Comparison of ENCODE assay signal across 17 cellular contexts in the genomic region with DNA sequence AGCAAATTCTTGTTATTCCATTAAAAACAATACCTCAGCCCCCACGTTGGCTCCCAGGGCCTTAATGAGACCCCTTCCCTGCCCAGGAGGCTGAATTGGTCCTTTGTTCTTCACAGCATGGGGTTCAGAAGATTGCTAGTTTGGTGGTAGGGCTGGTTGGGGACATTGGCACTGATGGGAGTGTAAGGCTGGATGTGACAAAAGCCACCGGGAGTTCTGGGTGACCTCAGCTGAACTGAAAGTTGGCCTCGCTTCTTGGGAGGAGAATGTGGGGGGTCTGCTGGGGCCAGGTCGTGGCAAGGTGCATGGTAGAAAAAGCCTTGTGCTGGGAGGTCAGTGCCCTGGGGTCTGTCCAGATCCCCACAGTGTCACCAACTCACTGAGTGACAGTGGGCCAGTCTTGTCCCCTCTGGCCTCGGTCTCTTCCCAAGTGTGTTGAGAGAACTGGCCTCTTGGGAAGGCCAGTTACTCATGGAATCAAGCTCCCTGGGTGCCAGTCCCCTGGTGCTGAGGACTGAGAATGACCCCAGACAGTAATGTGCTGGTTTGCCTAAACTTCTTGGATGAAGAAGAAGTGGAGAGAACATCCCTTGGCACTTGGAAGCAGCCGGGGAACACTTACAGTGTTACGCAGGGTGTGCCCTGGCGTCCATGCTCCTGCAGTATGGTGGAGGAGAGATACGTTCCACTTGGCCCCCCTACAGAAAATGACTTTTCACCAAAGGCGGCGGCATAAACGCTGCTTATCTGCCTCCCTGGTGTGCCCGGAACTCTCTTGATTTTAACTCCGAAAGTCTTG.
DNase-seq lines count a peak whose midpoint lies in the region; ATAC-seq and TF ChIP-seq lines count a peak whose summit lies in the region.
"Had no signal": no experiment of that assay in that cellular context is flagged by ENCODE, and none has a peak within 500 bp of the region (broad histone marks: within the 10 kb centered on the region; RNA-seq: fewer than 3 reads in every experiment).

No MANE protein-coding gene starts in this region.

- H3K4me3 ChIP-seq in mesendoderm (ENCODE audit: low read length) (no peak overlapping the region), spleen (no peak overlapping the region)
- H3K4me3 ChIP-seq: A549, GM23338, Peyer's patch had no signal

- intact Hi-C loops in spleen (cut with DNase I; ENCODE audit: low total_unique reads): no loop called here

- no peak overlapping the region for H3K18ac ChIP-seq in mesendoderm (ENCODE audit: low read length)

- no peaks in the 10 kb centered on the region for H3K27me3 Mint-ChIP-seq in activated CD8-positive, alpha-beta memory T cell treated with anti-CD3 and anti-CD28 coated beads, Interleukin-2, amount 10 ng/mL, durations not matched to agents 7 days and 5 days

- no peak overlapping the region for H2BK120ac ChIP-seq in mesendoderm (ENCODE audit: low read depth, low read length)

- H4K8ac ChIP-seq in mesendoderm (ENCODE audit: low read depth, low read length): no peak overlapping the region

- peak; percentile 14 for DNase-seq in activated CD8-positive, alpha-beta memory T cell treated with anti-CD3 and anti-CD28 coated beads, Interleukin-2, amount 10 ng/mL, durations not matched to agents 7 days and 5 days
- DNase-seq in activated CD8-positive, alpha-beta memory T cell treated with anti-CD3 and anti-CD28 coated beads for 24 hours: no peak
- peak; percentile 38 for DNase-seq in NCI-H146 treated with DMSO at 0.1 percent for 48 hours (lab: John Stamatoyannopoulos, UW; ENCODE audit: unreplicated experiment)
- DNase-seq in mesendoderm: peak; percentile 26
- peak; percentile 53 for DNase-seq in spleen
- DNase-seq in NCI-H2029 (lab: John Stamatoyannopoulos, UW): no peak
- DNase-seq in stimulated activated CD4-positive, alpha-beta T cell treated with anti-CD3 and anti-CD28 coated beads, Interleukin-1b, Interleukin-23, amount 100 ng/mL, for 48 hours: no peak
- DNase-seq: Caco-2, HFFc6, NCI-H187, NCI-H446, SIG-M5 had no signal

- CTCF ChIA-PET in activated CD8-positive, alpha-beta memory T cell treated with anti-CD3 and anti-CD28 coated beads, Interleukin-2, amount 10 ng/mL, durations not matched to agents 7 days and 5 days (lab: Charles Lee): no interaction called here

- no peaks in the 10 kb centered on the region for H3K36me3 Mint-ChIP-seq in activated CD8-positive, alpha-beta memory T cell treated with anti-CD3 and anti-CD28 coated beads, Interleukin-2, amount 10 ng/mL, durations not matched to agents 7 days and 5 days
- H3K36me3 Mint-ChIP-seq: CD14-positive monocyte had no signal

- H3K4me1 Mint-ChIP-seq in activated CD8-positive, alpha-beta memory T cell treated with anti-CD3 and anti-CD28 coated beads, Interleukin-2, amount 10 ng/mL, durations not matched to agents 7 days and 5 days: no peaks in the 10 kb centered on the region
- H3K4me1 Mint-ChIP-seq: CD14-positive monocyte had no signal

- no peak overlapping the region for H3K4ac ChIP-seq in mesendoderm (ENCODE audit: low read depth, low read length)

- no peak overlapping the region for H3K27ac ChIP-seq in mesendoderm (ENCODE audit: low read depth, low read length)
- H3K27ac ChIP-seq in spleen: no peak overlapping the region
- H3K27ac ChIP-seq: A549, Peyer's patch had no signal

- no peak overlapping the region for H3K23ac ChIP-seq in mesendoderm (ENCODE audit: low read length)

- no CpG with 5 or more reads among the region's 14 CpGs for WGBS in mesendoderm (ENCODE audit: extremely low coverage, insufficient coverage, low lambda C conversion rate)
- 85 to 89% (median 87%) methylated on average over 13 to 14 of the region's 14 CpGs for WGBS in spleen, 5 donors

- TF ChIP-seq CTCF in spleen (IDR thresholded peaks at IDR 0.05 in 8 of 11, conservative IDR thresholded peaks at IDR 0.05 in 3 of 11): no peak

- no peak overlapping the region for H3K27ac Mint-ChIP-seq in activated CD8-positive, alpha-beta memory T cell treated with anti-CD3 and anti-CD28 coated beads, Interleukin-2, amount 10 ng/mL, durations not matched to agents 7 days and 5 days
- H3K27ac Mint-ChIP-seq: CD14-positive monocyte, GM23338, HFFc6 had no signal

- H3K4me1 ChIP-seq in mesendoderm (ENCODE audit: control insufficient read depth, low read depth, low read length) (peaks cover 2% of the 10 kb centered on the region), spleen (no peaks in the 10 kb centered on the region)
- H3K4me1 ChIP-seq: A549, Caco-2, Peyer's patch had no signal

- H3K9me3 ChIP-seq in spleen: peaks cover 0 to 8% (median under 1%) of the 10 kb centered on the region in 8 donors
- H3K9me3 ChIP-seq: Caco-2, Peyer's patch had no signal

- H3K4me3 Mint-ChIP-seq in activated CD8-positive, alpha-beta memory T cell treated with anti-CD3 and anti-CD28 coated beads, Interleukin-2, amount 10 ng/mL, durations not matched to agents 7 days and 5 days: no peak overlapping the region
- H3K4me3 Mint-ChIP-seq: CD14-positive monocyte, GM23338, HFFc6 had no signal

- no peaks in the 10 kb centered on the region for H3K36me3 ChIP-seq in mesendoderm (ENCODE audit: control insufficient read depth, insufficient read depth, low read length)
- H3K36me3 ChIP-seq in spleen: no peaks in the 10 kb centered on the region
- H3K36me3 ChIP-seq: Peyer's patch had no signal

- no peak overlapping the region for H2BK15ac ChIP-seq in mesendoderm (replicated peaks; ENCODE audit: low read depth)

- ATAC-seq in activated CD8-positive, alpha-beta memory T cell treated with anti-CD3 and anti-CD28 coated beads, Interleukin-2, amount 10 ng/mL, durations not matched to agents 7 days and 5 days: no peak
- ATAC-seq in GM18519 (IDR thresholded peaks at IDR 0.05; ENCODE audit: low FRiP score, unreplicated experiment): no peak
- ATAC-seq: A549, GM23338 had no signal

- H3K4me2 ChIP-seq in mesendoderm (ENCODE audit: low read length): no peak overlapping the region
- H3K4me2 ChIP-seq: A549, GM23338 had no signal

- H3K79me2 ChIP-seq in mesendoderm (ENCODE audit: control insufficient read depth, insufficient read depth, low read length): no peaks in the 10 kb centered on the region

- H2BK5ac ChIP-seq in mesendoderm (ENCODE audit: low read length): no peak overlapping the region

- no peak overlapping the region for H2AK5ac ChIP-seq in mesendoderm (ENCODE audit: low read length)

- no peak overlapping the region for H3K9ac ChIP-seq in mesendoderm (ENCODE audit: low read length)

- TF ChIP-seq POLR2A in spleen (IDR thresholded peaks at IDR 0.05): no peak

- H4K5ac ChIP-seq in mesendoderm (ENCODE audit: low read length): no peak overlapping the region

- H3K79me1 ChIP-seq in mesendoderm (ENCODE audit: low read length): no peaks in the 10 kb centered on the region

- H3K9me3 Mint-ChIP-seq in activated CD8-positive, alpha-beta memory T cell treated with anti-CD3 and anti-CD28 coated beads, Interleukin-2, amount 10 ng/mL, durations not matched to agents 7 days and 5 days (ENCODE audit: low read depth): no peaks in the 10 kb centered on the region
- H3K9me3 Mint-ChIP-seq: GM23338, HFFc6 had no signal

- peak overlapping the region; percentile 36 for H3K56ac ChIP-seq in mesendoderm (ENCODE audit: low read length)

- H3K27me3 ChIP-seq in mesendoderm (ENCODE audit: insufficient read depth, low read length, poor library complexity) (no peaks in the 10 kb centered on the region), spleen (replicated peaks in 1 of 7) (peaks cover 0 to 21% (median 0%) of the 10 kb centered on the region in 7 donors)
- H3K27me3 ChIP-seq: Peyer's patch had no signal

Comparison
In these comparisons a context has a peak if more than half of its experiments do, and no peak if none do; other contexts are left out.
1. DNase-seq: peak in activated CD8-positive, alpha-beta memory T cell treated with anti-CD3 and anti-CD28 coated beads, Interleukin-2, amount 10 ng/mL, durations not matched to agents 7 days and 5 days (single experiment), NCI-H146 treated with DMSO at 0.1 percent for 48 hours (single experiment), mesendoderm (single experiment) and spleen (single experiment); none in activated CD8-positive, alpha-beta memory T cell treated with anti-CD3 and anti-CD28 coated beads for 24 hours (single experiment), NCI-H2029 (single experiment) and stimulated activated CD4-positive, alpha-beta T cell treated with anti-CD3 and anti-CD28 coated beads, Interleukin-1b, Interleukin-23, amount 100 ng/mL, for 48 hours (single experiment).